17 cellular contexts compared by ENCODE assay signal in the genomic region with DNA sequence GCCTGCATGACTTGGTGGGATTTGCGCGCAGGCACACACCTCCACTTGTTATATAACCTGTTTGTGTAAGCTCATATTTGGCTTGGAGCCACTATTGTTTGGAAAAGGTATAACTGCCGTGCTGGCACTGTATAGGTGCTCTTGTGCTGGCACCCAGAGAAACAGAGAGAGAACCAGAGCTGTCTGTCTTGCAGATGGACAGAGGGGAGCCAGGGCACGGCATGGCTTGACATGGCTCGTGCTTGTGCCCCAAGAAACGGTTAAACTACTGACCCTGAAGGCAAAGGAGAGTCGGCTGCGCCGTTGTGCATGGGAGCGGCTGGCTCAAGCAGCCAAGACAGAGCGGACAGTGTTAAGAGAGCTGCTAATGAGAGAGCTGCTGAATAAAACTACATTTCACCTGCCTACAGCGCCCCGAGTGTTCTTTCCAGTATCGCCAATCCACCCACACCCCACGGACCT. TPM values are rescaled to one million over a fixed set of nuclear protein-coding genes. Genes with fewer than 3 reads are reported as not detected.
DNase-seq lines count a peak whose midpoint lies in the region; ATAC-seq and TF ChIP-seq lines count a peak whose summit lies in the region.
"Had no signal": no experiment of that assay in that cellular context is flagged by ENCODE, and none has a peak within 500 bp of the region (broad histone marks: within the 10 kb centered on the region; RNA-seq: fewer than 3 reads in every experiment).

No MANE protein-coding gene starts in this region.

- no peak overlapping the region for H3K4me3 ChIP-seq in colonic mucosa
- no peak overlapping the region for H3K4me3 ChIP-seq in suprapubic skin
- H3K4me3 ChIP-seq: stomach had no signal

- WGBS in suprapubic skin, result 74% methylated on average over 15 of the region's 15 CpGs

- no peak for TF ChIP-seq EP300 in suprapubic skin (IDR thresholded peaks at IDR 0.05)

- peak overlapping the region; percentile 58 for H3K27ac ChIP-seq in colonic mucosa
- H3K27ac ChIP-seq in suprapubic skin, result peak overlapping the region; percentile 19
- H3K27ac ChIP-seq: KMS-11, parathyroid adenoma had no signal

- H3K9me3 ChIP-seq in colonic mucosa (no peaks in the 10 kb centered on the region), suprapubic skin (no peaks in the 10 kb centered on the region)
- H3K9me3 ChIP-seq: stomach had no signal

- TF ChIP-seq CTCF in colonic mucosa (IDR thresholded peaks at IDR 0.05) (no peak), suprapubic skin (IDR thresholded peaks at IDR 0.05) (no peak)

- intact Hi-C loops in colonic mucosa (cut with DNase I), result no loop called here

- no peaks in the 10 kb centered on the region for H3K27me3 ChIP-seq in colonic mucosa
- H3K27me3 ChIP-seq in suprapubic skin, result no peaks in the 10 kb centered on the region
- H3K27me3 ChIP-seq: stomach had no signal

- H3K36me3 ChIP-seq in colonic mucosa (no peaks in the 10 kb centered on the region), suprapubic skin (no peaks in the 10 kb centered on the region)
- H3K36me3 ChIP-seq: stomach had no signal

- peak overlapping the region in 1 of 2 donors; percentile 16 for H3K9ac ChIP-seq in colonic mucosa (ENCODE audit: low read depth in 2 of 2, low read length in 2 of 2)
- H3K9ac ChIP-seq: KMS-11, parathyroid adenoma had no signal

- DNase-seq in NCI-H2196 (lab: John Stamatoyannopoulos, UW; ENCODE audit: unreplicated experiment), result peak; percentile 38
- no peak for DNase-seq in NCI-H2196 treated with DMSO at 0.1 percent for 48 hours (lab: John Stamatoyannopoulos, UW; ENCODE audit: unreplicated experiment)
- DNase-seq in NCI-H510A (lab: John Stamatoyannopoulos, UW), result peak; percentile 80
- DNase-seq in colonic mucosa, result peak; percentile 64
- no peak for DNase-seq in suprapubic skin (ENCODE audit: low spot score in 2 of 2)
- DNase-seq: ACHN; activated T-cell treated with anti-CD3 and anti-CD28 coated beads, Interleukin-2, amount 50 U/mL, for 48 hours; CD8-positive, alpha-beta T cell; head of caudate nucleus; NCI-H446 treated with DMSO at 0.1 percent for 48 hours; stomach; T-helper 9 cell had no signal

- H3K4me1 ChIP-seq in colonic mucosa, result peaks cover 10% of the 10 kb centered on the region
- peaks cover 14% of the 10 kb centered on the region for H3K4me1 ChIP-seq in suprapubic skin
- H3K4me1 ChIP-seq: parathyroid adenoma had no signal

- TF ChIP-seq POLR2A in suprapubic skin (IDR thresholded peaks at IDR 0.05), result no peak

- ATAC-seq in GM21825 (IDR thresholded peaks at IDR 0.05; ENCODE audit: unreplicated experiment), result no peak
- no peak for ATAC-seq in HG02938 (IDR thresholded peaks at IDR 0.05; ENCODE audit: unreplicated experiment)
- no peak for ATAC-seq in GM18873 (IDR thresholded peaks at IDR 0.05; ENCODE audit: low FRiP score, unreplicated experiment)
- ATAC-seq: CD8-positive, alpha-beta T cell had no signal

RNA-seq across cellular contexts. Expression of a gene that starts 23.2 kb away (rescaled TPM):
- total RNA-seq in colonic mucosa, result 10 to 100 TPM; 39.9 to 42.2 TPM
- total RNA-seq in suprapubic skin, result 10 to 100 TPM; 22.6 to 88.5 (median 26.9) TPM

Comparison
In these comparisons a context has a peak if more than half of its experiments do, and no peak if none do; other contexts are left out.
1. DNase-seq: peak in NCI-H2196 (single experiment), NCI-H510A (single experiment) and colonic mucosa (single experiment); none in NCI-H2196 treated with DMSO at 0.1 percent for 48 hours (single experiment) and suprapubic skin (0 of 2).